In the genomic region with DNA sequence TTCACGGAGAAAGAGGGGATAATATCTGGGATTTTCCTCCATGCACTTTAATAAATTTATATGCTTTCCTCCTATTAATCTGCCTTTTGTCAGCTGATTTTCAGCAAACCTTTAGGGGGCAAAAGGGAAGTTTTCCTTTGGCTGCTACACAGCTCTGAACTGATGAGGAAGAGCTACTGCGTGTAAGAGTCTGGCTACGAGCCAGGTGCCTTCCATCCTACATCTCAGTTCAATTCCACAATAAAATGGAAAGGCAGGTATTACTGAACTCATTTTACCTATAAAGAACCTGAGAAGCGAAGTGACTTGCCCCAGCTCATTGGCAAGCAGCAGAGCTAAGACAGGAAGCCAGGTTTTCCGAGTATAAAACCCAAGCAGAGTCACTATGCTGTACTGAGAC, we compare ENCODE assay signal across 1 cellular context.
TF ChIP-seq lines count a peak whose summit lies in the region.

No MANE protein-coding gene starts in this region.

TF ChIP-seq in endothelial cell of umbilical vein, 7 proteins besides CTCF, POLR2A, EP300 and RAD21:
- no peak for TF ChIP-seq JUN (IDR thresholded peaks at IDR 0.05; ENCODE audit: borderline replicate concordance, insufficient read depth, insufficient read length, low read depth)
- no peak for TF ChIP-seq GATA2 (IDR thresholded peaks at IDR 0.05; ENCODE audit: insufficient read depth, insufficient read length, low read depth, low read length)
- TF ChIP-seq, protein P1, sequence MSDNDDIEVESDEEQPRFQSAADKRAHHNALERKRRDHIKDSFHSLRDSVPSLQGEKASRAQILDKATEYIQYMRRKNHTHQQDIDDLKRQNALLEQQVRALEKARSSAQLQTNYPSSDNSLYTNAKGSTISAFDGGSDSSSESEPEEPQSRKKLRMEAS (IDR thresholded peaks at IDR 0.05; ENCODE audit: insufficient read depth, insufficient read length): no peak
- no peak for TF ChIP-seq EZH2 (IDR thresholded peaks at IDR 0.05; ENCODE audit: borderline replicate concordance, low read depth, low read length, severe bottlenecking)
- TF ChIP-seq FOS (IDR thresholded peaks at IDR 0.05; ENCODE audit: borderline replicate concordance, insufficient read depth, low read length): no peak
- TF ChIP-seq MYC (IDR thresholded peaks at IDR 0.05; ENCODE audit: low read depth, low read length): no peak
- no peak for TF ChIP-seq POLR2AphosphoS5 (IDR thresholded peaks at IDR 0.05; ENCODE audit: insufficient read depth, low read depth, low read length)
